Comparison of ENCODE assay signal across 17 cellular contexts in the genomic region with DNA sequence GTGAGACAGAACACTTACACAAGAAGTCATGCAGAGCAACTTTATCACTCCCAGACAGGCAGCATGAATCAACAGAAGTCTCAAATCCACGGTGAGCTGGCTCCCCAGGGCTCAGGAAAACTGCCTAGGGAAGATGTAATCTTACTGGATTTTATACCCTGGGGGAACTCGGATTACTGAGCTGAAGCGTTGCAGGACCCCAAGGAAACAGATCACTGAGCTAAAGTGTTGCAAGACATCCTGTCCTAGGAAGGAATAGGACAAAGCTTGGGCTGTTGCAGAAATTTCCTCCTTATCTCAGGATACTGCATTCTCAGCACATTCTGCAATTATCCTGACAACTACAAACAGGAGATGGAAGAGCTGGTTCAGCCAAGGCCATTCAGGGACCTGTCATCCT.
DNase-seq lines count a peak whose midpoint lies in the region; ATAC-seq and TF ChIP-seq lines count a peak whose summit lies in the region.
"Had no signal": no experiment of that assay in that cellular context is flagged by ENCODE, and none has a peak within 500 bp of the region (broad histone marks: within the 10 kb centered on the region; RNA-seq: fewer than 3 reads in every experiment).

No MANE protein-coding gene starts in this region.

- H3K4me1 Mint-ChIP-seq in MCF 10A (ENCODE audit: insufficient read depth, unreplicated experiment): peaks cover 14% of the 10 kb centered on the region

- H3K4me1 ChIP-seq in mammary epithelial cell (ENCODE audit: insufficient read depth, low read length) (peaks cover 9% of the 10 kb centered on the region), RWPE2 (ENCODE audit: insufficient read depth, poor library complexity, severe bottlenecking) (peaks cover 4% of the 10 kb centered on the region), foreskin keratinocyte (peaks cover 3% of the 10 kb centered on the region)

- peak overlapping the region; percentile 6 for H2AFZ ChIP-seq in mammary epithelial cell (ENCODE audit: low read depth, low read length)

- no peak overlapping the region for H3K27ac ChIP-seq in mammary epithelial cell (ENCODE audit: insufficient read depth, low read depth, low read length)
- no peak overlapping the region for H3K27ac ChIP-seq in RWPE2 (ENCODE audit: poor library complexity, severe bottlenecking)
- H3K27ac ChIP-seq in foreskin keratinocyte: no peak overlapping the region
- H3K27ac ChIP-seq: C4-2B, HL-60 had no signal

- BruUV-seq in mammary epithelial cell (replicated peaks; lab: Mats Ljungman, UMichigan) (no TSS peak), MCF 10A (replicated peaks; lab: Mats Ljungman, UMichigan) (no TSS peak)

- no peaks in the 10 kb centered on the region for H4K20me1 ChIP-seq in mammary epithelial cell (ENCODE audit: insufficient read depth, low read length)

- CTCF ChIA-PET in mammary epithelial cell (lab: Charles Lee; ENCODE audit: low non-redundant PET) (no interaction called here), MCF 10A (lab: Yijun Ruan, JAX) (no interaction called here)

- no peaks in the 10 kb centered on the region for H3K36me3 Mint-ChIP-seq in MCF 10A (ENCODE audit: insufficient read depth, unreplicated experiment)

- no peak for TF ChIP-seq CTCF in mammary epithelial cell (conservative IDR thresholded peaks at IDR 0.05 in 1 of 2, IDR thresholded peaks at IDR 0.05 in 1 of 2; ENCODE audit: extremely low read depth in 1 of 2, insufficient read depth in 1 of 2, low read depth in 1 of 2, low read length in 2 of 2)
- no peak for TF ChIP-seq CTCF in MCF 10A (IDR thresholded peaks at IDR 0.05; ENCODE audit: unreplicated experiment)
- TF ChIP-seq CTCF in RWPE2 (IDR thresholded peaks at IDR 0.05; ENCODE audit: poor library complexity, severe bottlenecking): no peak
- no peak for TF ChIP-seq CTCF in foreskin keratinocyte (conservative IDR thresholded peaks at IDR 0.05)

- 34% methylated on average over 3 of the region's 3 CpGs for WGBS in mammary epithelial cell (ENCODE audit: low coverage, missing lambda C conversion rate)

- peak; percentile 29 for DNase-seq in mammary epithelial cell
- no peak for DNase-seq in MCF 10A (ENCODE audit: unreplicated experiment)
- DNase-seq in RWPE2 (ENCODE audit: low spot score): no peak
- DNase-seq in foreskin keratinocyte: peak; percentile 43 to 76
- no peak for DNase-seq in stimulated activated CD4-positive, alpha-beta T cell treated with anti-CD3 and anti-CD28 coated beads, Interleukin-4, amount 100 ng/mL, for 1 hour
- no peak for DNase-seq in NCI-H187 treated with DMSO at 0.1 percent for 48 hours (lab: John Stamatoyannopoulos, UW)
- DNase-seq in NCI-H1436 treated with DMSO at 0.1 percent for 48 hours (lab: John Stamatoyannopoulos, UW): no peak
- DNase-seq: H9, KG1, MM.1S, NCI-H2029, NCI-H526, OCI-M1, SK-N-SH had no signal

- no peak overlapping the region for H3K9ac ChIP-seq in mammary epithelial cell (ENCODE audit: insufficient read depth, low read length)
- H3K9ac ChIP-seq: SK-N-SH had no signal

- no peak overlapping the region for H3K4me2 ChIP-seq in mammary epithelial cell (ENCODE audit: insufficient read depth, low read depth, low read length)
- H3K4me2 ChIP-seq: SK-N-SH had no signal

- H3K4me3 Mint-ChIP-seq in MCF 10A (ENCODE audit: unreplicated experiment): no peak overlapping the region
- H3K4me3 Mint-ChIP-seq: H9 had no signal

- intact Hi-C loops in mammary epithelial cell (cut with micrococcal nuclease) (no loop called here), MCF 10A (cut with micrococcal nuclease) (no loop called here)

- no peaks in the 10 kb centered on the region for H3K79me2 ChIP-seq in mammary epithelial cell (ENCODE audit: insufficient read depth, low read length)

- H3K9me3 Mint-ChIP-seq in MCF 10A (ENCODE audit: unreplicated experiment): peaks cover 7% of the 10 kb centered on the region
- H3K9me3 Mint-ChIP-seq: H9 had no signal

- H3K27me3 Mint-ChIP-seq in MCF 10A (ENCODE audit: insufficient read depth, unreplicated experiment): no peaks in the 10 kb centered on the region

- dilution Hi-C loops in mammary epithelial cell (cut with HindIII; ENCODE audit: low sequenced_read_pairs): no loop called here

- H3K36me3 ChIP-seq in mammary epithelial cell (ENCODE audit: insufficient read depth, low read length) (no peaks in the 10 kb centered on the region), RWPE2 (ENCODE audit: low read depth) (no peaks in the 10 kb centered on the region)

- H3K27ac Mint-ChIP-seq in MCF 10A (ENCODE audit: low read depth, unreplicated experiment): no peak overlapping the region
- H3K27ac Mint-ChIP-seq: H9 had no signal

- no peaks in the 10 kb centered on the region for H3K9me3 ChIP-seq in mammary epithelial cell (replicated peaks; ENCODE audit: insufficient read depth, low read length)
- H3K9me3 ChIP-seq in RWPE2 (ENCODE audit: severe bottlenecking): no peaks in the 10 kb centered on the region
- H3K9me3 ChIP-seq: SK-N-SH had no signal

- H3K27me3 ChIP-seq in mammary epithelial cell (ENCODE audit: insufficient read depth, low read length) (no peaks in the 10 kb centered on the region), RWPE2 (ENCODE audit: insufficient read depth, poor library complexity, severe bottlenecking) (no peaks in the 10 kb centered on the region), foreskin keratinocyte (no peaks in the 10 kb centered on the region)

- in situ Hi-C loops in mammary epithelial cell (cut with MboI; ENCODE audit: low sequenced_read_pairs in 2 of 2): no loop called here

- no peak overlapping the region for H3K4me3 ChIP-seq in mammary epithelial cell (replicated peaks in 1 of 3; ENCODE audit: insufficient read depth in 1 of 3, low read depth in 2 of 3, low read length in 3 of 3)
- H3K4me3 ChIP-seq in RWPE2 (ENCODE audit: severe bottlenecking): no peak overlapping the region

- POLR2A ChIA-PET in MCF 10A (lab: Yijun Ruan, JAX): interaction anchor here (0.6 to 2.8 kb wide), 10 partner anchors 10 to 986 kb away, joined by 3 to 12 read pairs (median 4); no protein-coding TSS in a partner anchor

- ATAC-seq in RWPE2 (ENCODE audit: low read depth): 0 out of 3 replicates have a peak, but pooled peaks have one; percentile 19
- ATAC-seq in foreskin keratinocyte: peak; percentile 54
- ATAC-seq in HG03520 (IDR thresholded peaks at IDR 0.05; ENCODE audit: unreplicated experiment): no peak

Comparison
In these comparisons a context has a peak if more than half of its experiments do, and no peak if none do; other contexts are left out.
1. DNase-seq: peak in mammary epithelial cell (single experiment) and foreskin keratinocyte (2 of 2); none in MCF 10A (single experiment), RWPE2 (single experiment), stimulated activated CD4-positive, alpha-beta T cell treated with anti-CD3 and anti-CD28 coated beads, Interleukin-4, amount 100 ng/mL, for 1 hour (single experiment), NCI-H187 treated with DMSO at 0.1 percent for 48 hours (single experiment) and NCI-H1436 treated with DMSO at 0.1 percent for 48 hours (single experiment).